8 cellular contexts compared by ENCODE assay signal in genomic region chr2:9594361-9595063, GRCh38. TPM values are rescaled to one million over a fixed set of nuclear protein-coding genes. Genes with fewer than 3 reads are reported as not detected.
A peak's percentile ranks its signal among the peaks of the same experiment; 100 is the strongest.
DNase-seq lines count a peak whose midpoint lies in the region; ATAC-seq and TF ChIP-seq lines count a peak whose summit lies in the region.

No MANE protein-coding gene starts in this region.

- H3K9me3 ChIP-seq in right atrium auricular region (peaks cover 0 to 10% of the 10 kb centered on the region in 2 donors), stomach (peaks cover 8 to 10% (median 10%) of the 10 kb centered on the region in 4 donors)

- H3K27ac Mint-ChIP-seq in activated CD4-positive, alpha-beta T cell treated with anti-CD3 and anti-CD28 coated beads for 36 hours, result peak overlapping the region; percentile 82
- H3K27ac Mint-ChIP-seq in activated T-helper 17 cell treated with anti-CD3 and anti-CD28 coated beads, Interleukin-2, amount 50 U/mL, for 72 hours, result peak overlapping the region; percentile 64

- H3K4me1 ChIP-seq in right atrium auricular region (peaks cover 0 to 33% of the 10 kb centered on the region in 2 donors), stomach (peaks cover 8 to 47% (median 29%) of the 10 kb centered on the region in 4 donors)

- peaks cover 9% of the 10 kb centered on the region for H3K9me3 Mint-ChIP-seq in activated CD4-positive, alpha-beta T cell treated with anti-CD3 and anti-CD28 coated beads for 36 hours (ENCODE audit: low read depth)
- H3K9me3 Mint-ChIP-seq in activated T-helper 17 cell treated with anti-CD3 and anti-CD28 coated beads, Interleukin-2, amount 50 U/mL, for 72 hours, result no peaks in the 10 kb centered on the region

- peak; percentile 89 for ATAC-seq in activated CD4-positive, alpha-beta T cell treated with anti-CD3 and anti-CD28 coated beads for 36 hours
- ATAC-seq in activated T-helper 17 cell treated with anti-CD3 and anti-CD28 coated beads, Interleukin-2, amount 50 U/mL, for 72 hours (replicated peaks), result peak; percentile 87
- no peak for ATAC-seq in GM19023 (IDR thresholded peaks at IDR 0.05; ENCODE audit: unreplicated experiment)

- TF ChIP-seq EP300 in stomach (IDR thresholded peaks at IDR 0.05), result no peak

- POLR2A ChIA-PET in activated CD4-positive, alpha-beta T cell treated with anti-CD3 and anti-CD28 coated beads for 36 hours (lab: Charles Lee), result interaction anchor here (0.9 to 1.8 kb wide), 12 partner anchors 11 to 249 kb away, joined by 3 to 21 read pairs (median 6); partner anchors contain the start of genes ADAM17, TAF1B and YWHAQ

- H3K4me1 Mint-ChIP-seq in activated CD4-positive, alpha-beta T cell treated with anti-CD3 and anti-CD28 coated beads for 36 hours, result peaks cover 83% of the 10 kb centered on the region
- H3K4me1 Mint-ChIP-seq in activated T-helper 17 cell treated with anti-CD3 and anti-CD28 coated beads, Interleukin-2, amount 50 U/mL, for 72 hours, result peaks cover 58% of the 10 kb centered on the region

- H3K36me3 Mint-ChIP-seq in activated CD4-positive, alpha-beta T cell treated with anti-CD3 and anti-CD28 coated beads for 36 hours (ENCODE audit: low read depth), result peaks cover 57% of the 10 kb centered on the region
- H3K36me3 Mint-ChIP-seq in activated T-helper 17 cell treated with anti-CD3 and anti-CD28 coated beads, Interleukin-2, amount 50 U/mL, for 72 hours (ENCODE audit: low read depth), result peaks cover 80% of the 10 kb centered on the region

- TF ChIP-seq POLR2A in stomach (IDR thresholded peaks at IDR 0.05), result no peak

- H3K4me3 Mint-ChIP-seq in activated CD4-positive, alpha-beta T cell treated with anti-CD3 and anti-CD28 coated beads for 36 hours, result no peak overlapping the region
- H3K4me3 Mint-ChIP-seq in activated T-helper 17 cell treated with anti-CD3 and anti-CD28 coated beads, Interleukin-2, amount 50 U/mL, for 72 hours, result peak overlapping the region; percentile 32

- no peaks in the 10 kb centered on the region for H3K27me3 ChIP-seq in right atrium auricular region
- no peaks in the 10 kb centered on the region for H3K27me3 ChIP-seq in stomach

- H3K27me3 Mint-ChIP-seq in activated CD4-positive, alpha-beta T cell treated with anti-CD3 and anti-CD28 coated beads for 36 hours, result no peaks in the 10 kb centered on the region
- H3K27me3 Mint-ChIP-seq in activated T-helper 17 cell treated with anti-CD3 and anti-CD28 coated beads, Interleukin-2, amount 50 U/mL, for 72 hours, result no peaks in the 10 kb centered on the region

- H3K4me3 ChIP-seq in right atrium auricular region, result no peak overlapping the region
- no peak overlapping the region for H3K4me3 ChIP-seq in stomach

- DNase-seq in activated CD4-positive, alpha-beta T cell treated with anti-CD3 and anti-CD28 coated beads for 36 hours, result peak; percentile 21
- DNase-seq in activated CD4-positive, alpha-beta T cell treated with anti-CD3 and anti-CD28 coated beads for 4 hours, result no peak
- DNase-seq in right atrium auricular region (ENCODE audit: low spot score) (no peak), stomach (no peak), NCI-H69 (lab: John Stamatoyannopoulos, UW) (no peak), ureter (ENCODE audit: low spot score) (no peak)

- intact Hi-C loops in activated CD4-positive, alpha-beta T cell treated with anti-CD3 and anti-CD28 coated beads for 36 hours (cut with DNase I, micrococcal nuclease), result loop anchor here (1.0 to 5.0 kb wide), 12 partner anchors 14 to 188 kb away; partner anchors contain the start of genes ADAM17 (in 1 of the 2) and YWHAQ (in 1 of the 2)
- intact Hi-C loops in stomach (cut with DNase I; ENCODE audit: low total_unique reads), result no loop called here

- WGBS in stomach, 5 donors, result 42 to 68% (median 58%) methylated on average over 2 of the region's 2 CpGs

- CTCF ChIA-PET in activated CD4-positive, alpha-beta T cell treated with anti-CD3 and anti-CD28 coated beads for 36 hours (lab: Charles Lee), result interaction anchor here (0.7 to 3.2 kb wide), 10 partner anchors 13 to 205 kb away, joined by 3 to 31 read pairs (median 4); no protein-coding TSS in a partner anchor

- TF ChIP-seq CTCF in right atrium auricular region (IDR thresholded peaks at IDR 0.05) (no peak), stomach (IDR thresholded peaks at IDR 0.05) (no peak)

- peak overlapping the region; percentile 4 to 54 for H3K27ac ChIP-seq in right atrium auricular region
- H3K27ac ChIP-seq in stomach, result peak overlapping the region in 4 of 5 donors; percentile 4 to 65 (median 21)

- peaks cover 13% of the 10 kb centered on the region for H3K36me3 ChIP-seq in right atrium auricular region
- H3K36me3 ChIP-seq in stomach, result peaks cover 6 to 45% (median 34%) of the 10 kb centered on the region in 4 donors

RNA-seq across cellular contexts. Expression of gene YWHAQ, which starts 36.3 kb away (rescaled TPM):
- 100 to 1,000 TPM; 370 to 508 TPM for total RNA-seq in activated CD4-positive, alpha-beta T cell treated with anti-CD3 and anti-CD28 coated beads for 36 hours
- total RNA-seq in activated T-helper 17 cell treated with anti-CD3 and anti-CD28 coated beads, Interleukin-2, amount 50 U/mL, for 72 hours, result 100 to 1,000 TPM; 283 TPM
- total RNA-seq in right atrium auricular region, result 100 to 1,000 TPM; 139 to 204 TPM
- total RNA-seq in stomach, result 100 to 1,000 TPM; 104 to 226 (median 147) TPM
- polyA plus RNA-seq in stomach, result 100 to 1,000 TPM; 123 to 213 (median 209) TPM
- 225 TPM for total RNA-seq in ureter

RNA-seq across cellular contexts. Expression of gene ADAM17, which starts 38.9 kb away (rescaled TPM):
- total RNA-seq in activated CD4-positive, alpha-beta T cell treated with anti-CD3 and anti-CD28 coated beads for 36 hours, result 10 to 100 TPM; 20.2 to 23.1 TPM
- total RNA-seq in activated T-helper 17 cell treated with anti-CD3 and anti-CD28 coated beads, Interleukin-2, amount 50 U/mL, for 72 hours, result 10 to 100 TPM; 22.7 to 31.2 TPM
- total RNA-seq in right atrium auricular region (10 to 100 TPM; 12.2 to 16.4 TPM), stomach (10 to 100 TPM; 11.7 to 46.1 (median 24.1) TPM), ureter (41.7 TPM)
- polyA plus RNA-seq in stomach, result 1 to 10 TPM; 4.0 to 5.7 (median 5.5) TPM
